In genomic region chr6:1635305-1636010, GRCh38 we compare ENCODE assay signal across 14 cellular contexts. TPM values are rescaled to one million over a fixed set of nuclear protein-coding genes. Genes with fewer than 3 reads are reported as not detected.
"Had no signal": no experiment of that assay in that cellular context is flagged by ENCODE, and none has a peak within 500 bp of the region (broad histone marks: within the 10 kb centered on the region; RNA-seq: fewer than 3 reads in every experiment).

No MANE protein-coding gene starts in this region.

- DNase-seq: activated B cell treated with CpG ODN at 0.5 μM for 24 hours; activated CD4-positive, alpha-beta T cell treated with anti-CD3 and anti-CD28 coated beads, Interleukin-2, amount 10 ng/mL, durations not matched to agents 24 days and 14 days; activated naive CD4-positive, alpha-beta T cell treated with anti-CD3 and anti-CD28 coated beads, Interleukin-2, amount 10 ng/mL, durations not matched to agents 7 days and 5 days; adrenal gland; body of pancreas; esophagus squamous epithelium; foreskin fibroblast; naive thymus-derived CD4-positive, alpha-beta T cell; stimulated activated CD4-positive, alpha-beta T cell treated with anti-CD3 and anti-CD28 coated beads, Interleukin-2, amount 100 ng/mL, for 48 hours; stimulated activated CD8-positive, alpha-beta memory T cell treated with anti-CD3 and anti-CD28 coated beads, Interleukin-4, amount 100 ng/mL, for 48 hours; stimulated activated naive CD8-positive, alpha-beta T cell treated with anti-CD3 and anti-CD28 coated beads, Interleukin-15, Interleukin-2, amounts not matched to agents 100 U/mL and 50 U/mL, for 24 hours; T-helper 17 cell; testis had no signal

- ATAC-seq: body of pancreas; naive thymus-derived CD4-positive, alpha-beta T cell; stimulated activated naive CD8-positive, alpha-beta T cell treated with anti-CD3 and anti-CD28 coated beads, Interleukin-15, Interleukin-2, amounts not matched to agents 100 U/mL and 50 U/mL, for 24 hours; T-helper 17 cell had no signal

- H3K4me3 ChIP-seq: adrenal gland, body of pancreas, esophagus squamous epithelium, testis had no signal

- H3K4me1 ChIP-seq: adrenal gland, body of pancreas, testis had no signal

- H3K9me3 ChIP-seq: adrenal gland, body of pancreas, esophagus squamous epithelium, neutrophil, testis had no signal

- H3K27ac ChIP-seq: adrenal gland, body of pancreas, esophagus squamous epithelium, neutrophil, testis had no signal

- H3K36me3 ChIP-seq: adrenal gland, esophagus squamous epithelium, neutrophil had no signal

- H3K27me3 ChIP-seq: adrenal gland, body of pancreas, neutrophil, testis had no signal

RNA-seq across cellular contexts. Expression of gene FOXC1, which starts 25.7 kb away (rescaled TPM):
- total RNA-seq: naive thymus-derived CD4-positive, alpha-beta T cell had no signal
- polyA plus RNA-seq: naive thymus-derived CD4-positive, alpha-beta T cell had no signal
